ENCODE assay signal across 8 cellular contexts in the genomic region with DNA sequence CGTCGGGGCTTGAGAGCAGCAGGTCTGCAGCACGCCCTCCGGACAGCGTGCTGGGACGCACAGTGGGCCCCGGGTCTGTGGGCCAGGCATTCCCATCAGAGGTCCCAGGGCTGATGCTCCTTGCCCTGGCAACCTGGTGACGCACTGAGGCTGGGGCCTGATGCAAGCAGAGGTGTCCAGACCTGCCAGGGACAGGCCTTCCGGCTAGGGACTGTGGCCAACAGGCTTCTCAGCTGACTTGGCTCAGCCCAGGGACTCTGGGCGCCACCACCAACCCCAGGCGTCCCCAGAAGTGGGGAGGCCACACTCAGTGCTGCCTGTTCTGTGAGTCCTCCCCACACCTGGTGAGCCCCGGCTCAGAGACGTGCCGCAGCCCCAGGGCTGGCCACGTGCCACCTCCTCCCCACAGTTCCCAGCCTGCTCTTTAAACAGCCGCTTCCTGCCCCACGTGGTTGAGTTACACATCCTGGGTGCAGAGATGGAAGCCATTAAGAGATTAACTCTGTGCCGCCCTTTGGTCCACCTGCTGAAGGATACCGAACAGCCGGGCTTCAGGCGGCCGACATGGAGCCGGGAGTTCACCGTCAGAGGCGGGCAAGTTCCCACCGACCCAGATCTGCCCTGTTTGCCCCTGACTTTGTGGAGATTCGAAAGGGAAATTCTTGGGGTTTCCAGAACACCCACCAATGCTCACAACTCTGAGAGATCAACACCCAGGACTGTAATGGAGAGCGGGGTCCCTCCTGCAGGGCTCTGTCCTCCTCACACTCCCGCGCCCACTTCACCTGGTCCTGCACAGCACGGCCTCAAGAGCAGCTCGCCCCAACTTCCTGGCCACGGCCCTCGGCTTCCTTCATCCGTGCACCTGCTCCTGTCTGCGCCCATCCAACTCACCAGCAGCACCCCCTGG. TPM values are rescaled to one million over a fixed set of nuclear protein-coding genes. Genes with fewer than 3 reads are reported as not detected.
DNase-seq lines count a peak whose midpoint lies in the region; ATAC-seq and TF ChIP-seq lines count a peak whose summit lies in the region.

No MANE protein-coding gene starts in this region.

- peaks cover 47 to 67% of the 10 kb centered on the region in 2 donors for H3K4me1 Mint-ChIP-seq in stimulated activated naive B cell treated with anti-CD40 and anti-IgM and Interleukin-4, amounts not matched to agents 10 μg/mL and 1 μg/mL and 100 μg/mL, for 72 hours

- H3K36me3 Mint-ChIP-seq in stimulated activated naive B cell treated with anti-CD40 and anti-IgM and Interleukin-4, amounts not matched to agents 10 μg/mL and 1 μg/mL and 100 μg/mL, for 72 hours: peaks cover 14 to 39% of the 10 kb centered on the region in 2 donors

- peak overlapping the region in 1 of 2 donors; percentile 54 for H3K27ac ChIP-seq in right atrium auricular region

- peaks cover 36% of the 10 kb centered on the region for H3K36me3 ChIP-seq in right atrium auricular region

- no peaks in the 10 kb centered on the region for H3K9me3 Mint-ChIP-seq in stimulated activated naive B cell treated with anti-CD40 and anti-IgM and Interleukin-4, amounts not matched to agents 10 μg/mL and 1 μg/mL and 100 μg/mL, for 72 hours

- H3K27ac Mint-ChIP-seq in stimulated activated naive B cell treated with anti-CD40 and anti-IgM and Interleukin-4, amounts not matched to agents 10 μg/mL and 1 μg/mL and 100 μg/mL, for 72 hours: peak overlapping the region; percentile 85

- DNase-seq in NCI-H1105 (lab: John Stamatoyannopoulos, UW) (peak; percentile 84), right atrium auricular region (ENCODE audit: low spot score) (peak; percentile 60), amniotic stem cell (lab: John Stamatoyannopoulos, UW) (no peak)
- DNase-seq in activated T-cell treated with anti-CD3 and anti-CD28 coated beads, Interleukin-2, amount 50 U/mL, for 1 hour: peak; percentile 53
- DNase-seq in stimulated activated naive B cell treated with anti-CD40 and anti-IgM and Interleukin-4, amounts not matched to agents 10 μg/mL and 1 μg/mL and 100 μg/mL, for 72 hours: no peak
- no peak for DNase-seq in effector CD4-positive, alpha-beta T cell

- no peak overlapping the region for H3K4me3 Mint-ChIP-seq in stimulated activated naive B cell treated with anti-CD40 and anti-IgM and Interleukin-4, amounts not matched to agents 10 μg/mL and 1 μg/mL and 100 μg/mL, for 72 hours

- H3K4me3 ChIP-seq in right atrium auricular region: no peak overlapping the region

- peaks cover 0 to 25% of the 10 kb centered on the region in 2 donors for H3K4me1 ChIP-seq in right atrium auricular region

- TF ChIP-seq CTCF in right atrium auricular region (IDR thresholded peaks at IDR 0.05): no peak

- peak; percentile 18 to 43 for ATAC-seq in stimulated activated naive B cell treated with anti-CD40 and anti-IgM and Interleukin-4, amounts not matched to agents 10 μg/mL and 1 μg/mL and 100 μg/mL, for 72 hours (replicated peaks)
- ATAC-seq in GM21723 (IDR thresholded peaks at IDR 0.05; ENCODE audit: unreplicated experiment) (no peak), GM21619 (IDR thresholded peaks at IDR 0.05; ENCODE audit: unreplicated experiment) (no peak)

- H3K27me3 ChIP-seq in right atrium auricular region: no peaks in the 10 kb centered on the region

- H3K9me3 ChIP-seq in right atrium auricular region: no peaks in the 10 kb centered on the region

- no peaks in the 10 kb centered on the region for H3K27me3 Mint-ChIP-seq in stimulated activated naive B cell treated with anti-CD40 and anti-IgM and Interleukin-4, amounts not matched to agents 10 μg/mL and 1 μg/mL and 100 μg/mL, for 72 hours

RNA-seq across cellular contexts. Expression of a gene that starts 37.6 kb away (rescaled TPM):
- total RNA-seq in right atrium auricular region: not detected

RNA-seq across cellular contexts. Expression of a gene that starts 52.0 kb away (rescaled TPM):
- 10 to 100 TPM; 12.5 to 16.7 TPM for total RNA-seq in right atrium auricular region

Comparison
In these comparisons a context has a peak if more than half of its experiments do, and no peak if none do; other contexts are left out.
1. DNase-seq: peak in NCI-H1105 (single experiment), activated T-cell treated with anti-CD3 and anti-CD28 coated beads, Interleukin-2, amount 50 U/mL, for 1 hour (single experiment) and right atrium auricular region (single experiment); none in stimulated activated naive B cell treated with anti-CD40 and anti-IgM and Interleukin-4, amounts not matched to agents 10 μg/mL and 1 μg/mL and 100 μg/mL, for 72 hours (single experiment), amniotic stem cell (single experiment) and effector CD4-positive, alpha-beta T cell (single experiment).
2. ATAC-seq: peak in stimulated activated naive B cell treated with anti-CD40 and anti-IgM and Interleukin-4, amounts not matched to agents 10 μg/mL and 1 μg/mL and 100 μg/mL, for 72 hours (2 of 2); none in GM21723 (single experiment) and GM21619 (single experiment).